11 cellular contexts compared by ENCODE assay signal in the genomic region with DNA sequence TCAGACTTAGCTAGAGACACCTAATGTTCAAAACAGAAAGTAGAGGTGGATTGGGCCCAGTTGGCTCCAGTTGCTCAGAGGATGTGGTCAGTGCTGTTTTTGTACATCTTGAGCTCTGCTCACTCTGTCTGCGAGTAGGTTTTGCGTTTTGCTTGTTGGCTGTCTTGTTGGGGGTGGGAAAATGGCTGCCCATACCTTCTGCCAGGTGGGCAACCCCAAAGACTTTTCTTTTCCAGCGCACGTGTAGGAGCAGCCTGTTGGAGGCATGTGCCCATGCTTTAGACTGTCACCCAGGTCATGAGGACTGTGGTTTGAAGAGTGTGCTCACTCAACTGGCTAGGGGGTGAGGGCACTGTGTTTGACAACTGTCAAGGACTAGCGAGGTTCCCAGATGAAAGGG.
A peak's percentile ranks its signal among the peaks of the same experiment; 100 is the strongest.
DNase-seq lines count a peak whose midpoint lies in the region; ATAC-seq, FAIRE-seq and TF ChIP-seq lines count a peak whose summit lies in the region.
"Had no signal": no experiment of that assay in that cellular context is flagged by ENCODE, and none has a peak within 500 bp of the region (broad histone marks: within the 10 kb centered on the region; RNA-seq: fewer than 3 reads in every experiment).

No MANE protein-coding gene starts in this region.

- WGBS in ovary, 3 donors: 91 to 97% (median 95%) methylated on average over 5 of the region's 5 CpGs

- H3K36me3 Mint-ChIP-seq in central memory CD8-positive, alpha-beta T cell (ENCODE audit: insufficient read depth): peaks cover 7% of the 10 kb centered on the region

- TF ChIP-seq POLR2A in GM12891 (IDR thresholded peaks at IDR 0.05; ENCODE audit: low read depth, low read length) (no peak), ovary (IDR thresholded peaks at IDR 0.05) (no peak)

- FAIRE-seq in GM12891 (lab: Jason Lieb, UNC): peak; percentile 88

- no peaks in the 10 kb centered on the region for H3K9me3 Mint-ChIP-seq in central memory CD8-positive, alpha-beta T cell

- no peak for TF ChIP-seq EP300 in ovary (IDR thresholded peaks at IDR 0.05)

- H3K4me1 ChIP-seq in ovary (ENCODE audit: insufficient read depth): peaks cover 22% of the 10 kb centered on the region

- no peak for DNase-seq in GM12891 (ENCODE audit: insufficient read length, low spot score)
- peak in 1 of 2 donors; percentile 16 for DNase-seq in central memory CD8-positive, alpha-beta T cell (ENCODE audit: low spot score in 2 of 2)
- DNase-seq in AG20443 (ENCODE audit: low spot score): no peak
- no peak for DNase-seq in D341Med (ENCODE audit: low spot score)
- no peak for DNase-seq in ovary
- no peak for DNase-seq in iPS-NIHi11 (ENCODE audit: low spot score)
- DNase-seq: head of caudate nucleus, NCI-H2081, nucleus accumbens had no signal

- H3K4me3 ChIP-seq in ovary: no peak overlapping the region

- no peak overlapping the region for H3K27ac ChIP-seq in ovary

- TF ChIP-seq CTCF in ovary (IDR thresholded peaks at IDR 0.05): no peak

- H3K4me1 Mint-ChIP-seq in central memory CD8-positive, alpha-beta T cell: peaks cover 76% of the 10 kb centered on the region

- peak overlapping the region; percentile 52 for H3K4me3 Mint-ChIP-seq in central memory CD8-positive, alpha-beta T cell

- peak overlapping the region; percentile 44 for H3K27ac Mint-ChIP-seq in central memory CD8-positive, alpha-beta T cell (ENCODE audit: low read depth)

- no peaks in the 10 kb centered on the region for H3K36me3 ChIP-seq in ovary

- intact Hi-C loops in ovary (cut with DNase I): no loop called here

- no peaks in the 10 kb centered on the region for H3K9me3 ChIP-seq in ovary

- ATAC-seq in GM19455 (IDR thresholded peaks at IDR 0.05; ENCODE audit: unreplicated experiment) (peak; percentile 57), HG03378 (IDR thresholded peaks at IDR 0.05; ENCODE audit: unreplicated experiment) (peak; percentile 52)
- ATAC-seq in central memory CD8-positive, alpha-beta T cell (replicated peaks; ENCODE audit: extremely low read depth, poor library complexity, severe bottlenecking): peak; percentile 84

- no peaks in the 10 kb centered on the region for H3K27me3 ChIP-seq in ovary

- H3K27me3 Mint-ChIP-seq in central memory CD8-positive, alpha-beta T cell: no peaks in the 10 kb centered on the region

TF ChIP-seq in GM12891, 5 proteins besides CTCF, POLR2A, EP300 and RAD21:
- TF ChIP-seq TAF1 (IDR thresholded peaks at IDR 0.05; ENCODE audit: low read depth, low read length): no peak
- no peak for TF ChIP-seq POU2F2 (IDR thresholded peaks at IDR 0.05; ENCODE audit: low read depth, low read length)
- TF ChIP-seq SPI1 (IDR thresholded peaks at IDR 0.05; ENCODE audit: low read depth, low read length): 0 out of 2 replicates have a peak, but pooled peaks have one; percentile 12
